ENCODE assay signal across 21 cellular contexts in genomic region chr1:187838335-187839293, GRCh38.
A peak's percentile ranks its signal among the peaks of the same experiment; 100 is the strongest.
DNase-seq lines count a peak whose midpoint lies in the region; ATAC-seq, FAIRE-seq and TF ChIP-seq lines count a peak whose summit lies in the region.
"Had no signal": no experiment of that assay in that cellular context is flagged by ENCODE, and none has a peak within 500 bp of the region (broad histone marks: within the 10 kb centered on the region; RNA-seq: fewer than 3 reads in every experiment).

No MANE protein-coding gene starts in this region.

- H3K9me3 ChIP-seq in BLaER1 treated with 17β-estradiol and CSF1 and Interleukin-3, amounts not matched to agents 10 nM and 100 nM (replicated peaks in 1 of 11) = peaks cover 19 to 27% (median 24%) of the 10 kb centered on the region in 11 experiments; a peak in 21 of 22 replicates
- no peaks in the 10 kb centered on the region for H3K9me3 ChIP-seq in neural progenitor cell (ENCODE audit: low read depth)
- H3K9me3 ChIP-seq in mesenchymal stem cell (ENCODE audit: control insufficient read depth, low read length) = peaks cover 7% of the 10 kb centered on the region
- H3K9me3 ChIP-seq: BE2C, esophagus muscularis mucosa had no signal

- no peak overlapping the region for H4K8ac ChIP-seq in mesenchymal stem cell (ENCODE audit: low read length)

- no peak overlapping the region for H2BK15ac ChIP-seq in mesenchymal stem cell (ENCODE audit: low read depth, poor library complexity, severe bottlenecking)

- no peak overlapping the region for H2BK5ac ChIP-seq in mesenchymal stem cell (ENCODE audit: low read depth, low read length, poor library complexity, severe bottlenecking)

- peaks cover 7% of the 10 kb centered on the region for H3K9me3 Mint-ChIP-seq in neural progenitor cell

- no peak overlapping the region for H3K14ac ChIP-seq in mesenchymal stem cell (ENCODE audit: low read length in 2 of 2)

- no peak overlapping the region for H3K27ac Mint-ChIP-seq in neural progenitor cell
- H3K27ac Mint-ChIP-seq: activated B cell treated with CpG ODN at 0.5 μM for 24 hours; activated T-cell treated with anti-CD3 and anti-CD28 coated beads, Interleukin-2, amount 50 U/mL, for 24 hours; H9; natural killer cell treated with Interleukin-12 subunit alpha and Interleukin-12 subunit beta and Interleukin-15 and Interleukin-18, amount 100 ng/mL, for 72 hours had no signal

- no peak overlapping the region for H2AK5ac ChIP-seq in mesenchymal stem cell (ENCODE audit: low read length, severe bottlenecking)

- FAIRE-seq in bronchial epithelial cell (lab: Jason Lieb, UNC) = no peak
- FAIRE-seq: kidney, urothelium cell line had no signal

- H3K79me2 ChIP-seq in neural progenitor cell (ENCODE audit: low read depth) = no peaks in the 10 kb centered on the region

- WGBS in mesenchymal stem cell = 52% methylated on average over 4 of the region's 7 CpGs

- no peak overlapping the region for H2BK12ac ChIP-seq in mesenchymal stem cell (ENCODE audit: low read length in 2 of 2)

- no peak overlapping the region for H3K4me3 ChIP-seq in BLaER1 treated with 17β-estradiol and CSF1 and Interleukin-3, amounts not matched to agents 10 nM and 100 nM
- no peak overlapping the region for H3K4me3 ChIP-seq in bronchial epithelial cell (ENCODE audit: low read depth, low read length)
- no peak overlapping the region for H3K4me3 ChIP-seq in neural progenitor cell
- H3K4me3 ChIP-seq in mesenchymal stem cell (ENCODE audit: insufficient read depth in 1 of 2, low read depth in 1 of 2, low read length in 2 of 2) = no peak overlapping the region
- H3K4me3 ChIP-seq: esophagus muscularis mucosa had no signal

- no peak overlapping the region for H2BK120ac ChIP-seq in mesenchymal stem cell (ENCODE audit: low read depth, low read length)

- peaks cover 0 to 26% (median 20%) of the 10 kb centered on the region in 10 experiments; a peak in 14 of 20 replicates for H3K4me1 ChIP-seq in BLaER1 treated with 17β-estradiol and CSF1 and Interleukin-3, amounts not matched to agents 10 nM and 100 nM
- H3K4me1 ChIP-seq in neural progenitor cell (no peaks in the 10 kb centered on the region), mesenchymal stem cell (ENCODE audit: control insufficient read depth, insufficient read depth, low read depth, low read length) (no peaks in the 10 kb centered on the region)
- H3K4me1 ChIP-seq: esophagus muscularis mucosa had no signal

- no peaks in the 10 kb centered on the region for H3K36me3 Mint-ChIP-seq in neural progenitor cell
- H3K36me3 Mint-ChIP-seq: natural killer cell treated with Interleukin-12 subunit alpha and Interleukin-12 subunit beta and Interleukin-15 and Interleukin-18, amount 100 ng/mL, for 72 hours had no signal

- no peaks in the 10 kb centered on the region for H3K79me1 ChIP-seq in mesenchymal stem cell (replicated peaks; ENCODE audit: low read length, poor library complexity, severe bottlenecking)

- no peaks in the 10 kb centered on the region for H3K27me3 ChIP-seq in BLaER1 treated with 17β-estradiol and CSF1 and Interleukin-3, amounts not matched to agents 10 nM and 100 nM
- no peaks in the 10 kb centered on the region for H3K27me3 ChIP-seq in bronchial epithelial cell (ENCODE audit: control insufficient read depth, insufficient read depth, low read length)
- H3K27me3 ChIP-seq in neural progenitor cell = no peaks in the 10 kb centered on the region
- H3K27me3 ChIP-seq in mesenchymal stem cell (ENCODE audit: control insufficient read depth in 1 of 2, insufficient read depth in 1 of 2, low read length in 2 of 2) = no peaks in the 10 kb centered on the region
- H3K27me3 ChIP-seq: BE2C, esophagus muscularis mucosa had no signal

- H4K20me1 ChIP-seq in BLaER1 treated with 17β-estradiol and CSF1 and Interleukin-3, amounts not matched to agents 10 nM and 100 nM = no peaks in the 10 kb centered on the region
- no peaks in the 10 kb centered on the region for H4K20me1 ChIP-seq in neural progenitor cell (ENCODE audit: low read depth)

- no peak overlapping the region for H3K4me3 Mint-ChIP-seq in neural progenitor cell
- H3K4me3 Mint-ChIP-seq: activated B cell treated with CpG ODN at 0.5 μM for 24 hours; activated T-cell treated with anti-CD3 and anti-CD28 coated beads, Interleukin-2, amount 50 U/mL, for 24 hours; H9; natural killer cell treated with Interleukin-12 subunit alpha and Interleukin-12 subunit beta and Interleukin-15 and Interleukin-18, amount 100 ng/mL, for 72 hours had no signal

- H3K4ac ChIP-seq in mesenchymal stem cell (ENCODE audit: low read depth in 1 of 2, low read length in 2 of 2) = no peak overlapping the region

- H3K18ac ChIP-seq in mesenchymal stem cell (ENCODE audit: low read depth in 1 of 2, low read length in 2 of 2) = no peak overlapping the region

- H3K4me1 Mint-ChIP-seq in neural progenitor cell = no peaks in the 10 kb centered on the region
- H3K4me1 Mint-ChIP-seq: activated B cell treated with CpG ODN at 0.5 μM for 24 hours, H9 had no signal

- no peak overlapping the region for H3K23ac ChIP-seq in mesenchymal stem cell (ENCODE audit: low read length in 2 of 2)

- TF ChIP-seq CTCF in bronchial epithelial cell (IDR thresholded peaks at IDR 0.05; ENCODE audit: insufficient read depth, low read length, severe bottlenecking) (no peak), neural progenitor cell (IDR thresholded peaks at IDR 0.05) (no peak)

- no peaks in the 10 kb centered on the region for H3K36me3 ChIP-seq in BLaER1 treated with 17β-estradiol and CSF1 and Interleukin-3, amounts not matched to agents 10 nM and 100 nM
- H3K36me3 ChIP-seq in bronchial epithelial cell (ENCODE audit: control insufficient read depth, insufficient read depth, low read length) (no peaks in the 10 kb centered on the region), neural progenitor cell (no peaks in the 10 kb centered on the region), mesenchymal stem cell (ENCODE audit: control insufficient read depth in 1 of 2, insufficient read depth in 2 of 2, low read depth in 1 of 2, low read length in 2 of 2) (no peaks in the 10 kb centered on the region)
- H3K36me3 ChIP-seq: BE2C, esophagus muscularis mucosa had no signal

- H3K27ac ChIP-seq in BLaER1 treated with 17β-estradiol and CSF1 and Interleukin-3, amounts not matched to agents 10 nM and 100 nM = peak overlapping the region in 5 of 11 experiments; percentile 9 to 35 (median 23); a peak in 5 of 22 replicates
- H3K27ac ChIP-seq in neural progenitor cell (no peak overlapping the region), mesenchymal stem cell (ENCODE audit: low read length, poor library complexity, severe bottlenecking) (no peak overlapping the region)
- H3K27ac ChIP-seq: esophagus muscularis mucosa had no signal

- H3K4me2 ChIP-seq in BLaER1 treated with 17β-estradiol and CSF1 and Interleukin-3, amounts not matched to agents 10 nM and 100 nM = peak overlapping the region in 6 of 11 experiments; percentile 9 to 61 (median 38); a peak in 9 of 22 replicates
- H3K4me2 ChIP-seq in neural progenitor cell (no peak overlapping the region), mesenchymal stem cell (ENCODE audit: low read length, poor library complexity, severe bottlenecking) (no peak overlapping the region)

- peak; percentile 48 for ATAC-seq in HG03432 (IDR thresholded peaks at IDR 0.05; ENCODE audit: unreplicated experiment)
- ATAC-seq: natural killer cell treated with Interleukin-12 subunit alpha and Interleukin-12 subunit beta and Interleukin-15 and Interleukin-18, amount 100 ng/mL, for 72 hours had no signal

- peak; percentile 10 for DNase-seq in bronchial epithelial cell (ENCODE audit: low read depth)
- DNase-seq in neural progenitor cell (ENCODE audit: low spot score) = peak; percentile 2
- DNase-seq in mesenchymal stem cell = no peak
- DNase-seq in NCI-H1436 treated with DMSO at 0.1 percent for 48 hours (lab: John Stamatoyannopoulos, UW) = no peak
- no peak for DNase-seq in stimulated activated naive CD4-positive, alpha-beta T cell (lab: John Stamatoyannopoulos, UW)
- DNase-seq: ACHN; activated B cell treated with CpG ODN at 0.5 μM for 24 hours; activated gamma-delta T cell; activated T-cell treated with anti-CD3 and anti-CD28 coated beads, Interleukin-2, amount 50 U/mL, for 24 hours; BE2C; dermis blood vessel endothelial cell; foreskin fibroblast; H9; head of caudate nucleus; kidney; stimulated activated naive CD4-positive, alpha-beta T cell treated with Interleukin-2 at 50 U/mL for 16 hours had no signal

- H3K9ac ChIP-seq in BLaER1 treated with 17β-estradiol and CSF1 and Interleukin-3, amounts not matched to agents 10 nM and 100 nM = no peak overlapping the region
- no peak overlapping the region for H3K9ac ChIP-seq in neural progenitor cell
- H3K9ac ChIP-seq in mesenchymal stem cell (ENCODE audit: low read length) = no peak overlapping the region

- H2AFZ ChIP-seq in neural progenitor cell (replicated peaks) (no peak overlapping the region), mesenchymal stem cell (ENCODE audit: low read depth, low read length) (no peak overlapping the region)

- no peak overlapping the region for H4K91ac ChIP-seq in mesenchymal stem cell (ENCODE audit: low read length)

- no peaks in the 10 kb centered on the region for H3F3A ChIP-seq in neural progenitor cell (ENCODE audit: low read depth)

- H3K27me3 Mint-ChIP-seq in neural progenitor cell (ENCODE audit: insufficient read depth, low read depth) = no peaks in the 10 kb centered on the region
- H3K27me3 Mint-ChIP-seq: activated B cell treated with CpG ODN at 0.5 μM for 24 hours; activated T-cell treated with anti-CD3 and anti-CD28 coated beads, Interleukin-2, amount 50 U/mL, for 24 hours; natural killer cell treated with Interleukin-12 subunit alpha and Interleukin-12 subunit beta and Interleukin-15 and Interleukin-18, amount 100 ng/mL, for 72 hours had no signal

Comparison
In these comparisons a context has a peak if more than half of its experiments do, and no peak if none do; other contexts are left out.
1. H3K4me2 ChIP-seq: peak in BLaER1 treated with 17β-estradiol and CSF1 and Interleukin-3, amounts not matched to agents 10 nM and 100 nM (6 of 11); none in neural progenitor cell (single experiment) and mesenchymal stem cell (single experiment).
2. DNase-seq: peak in bronchial epithelial cell (single experiment) and neural progenitor cell (single experiment); none in mesenchymal stem cell (single experiment), NCI-H1436 treated with DMSO at 0.1 percent for 48 hours (single experiment) and stimulated activated naive CD4-positive, alpha-beta T cell (0 of 6).